Comparison of ENCODE assay signal across 7 cellular contexts in the genomic region with DNA sequence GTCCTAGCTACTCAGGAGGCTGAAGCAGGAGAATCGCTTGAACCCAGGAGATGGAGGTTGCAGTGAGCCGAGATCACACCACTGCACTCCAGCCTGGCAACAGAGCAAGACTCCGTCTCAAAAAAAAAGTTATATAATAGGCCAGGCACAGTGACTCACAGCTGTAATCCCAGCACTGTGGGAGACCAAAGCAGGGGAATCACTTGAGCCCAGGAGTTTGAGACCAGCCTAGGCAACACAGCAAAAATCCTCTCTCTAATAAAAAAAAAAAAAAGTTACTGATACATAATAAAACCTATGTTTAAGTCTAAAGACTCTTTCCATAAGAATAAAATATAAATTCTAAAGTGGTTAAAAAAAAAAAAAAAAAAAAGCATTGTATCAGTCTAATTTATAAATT. TPM values are rescaled to one million over a fixed set of nuclear protein-coding genes. Genes with fewer than 3 reads are reported as not detected.
DNase-seq lines count a peak whose midpoint lies in the region; TF ChIP-seq lines count a peak whose summit lies in the region.
"Not testable (repeated sequence)": the region's sequence is repeated elsewhere in the genome, so short reads cannot be mapped to it uniquely, and the experiment has no call there.

No MANE protein-coding gene starts in this region.

- H3K4me2 ChIP-seq in GM23248 (ENCODE audit: unreplicated experiment), result not testable (repeated sequence)

- H3F3A ChIP-seq in GM23248 (ENCODE audit: insufficient read depth), result not testable (repeated sequence)

- DNase-seq in Daoy (ENCODE audit: low read depth), result peak; percentile 42
- peak; percentile 9 for DNase-seq in GM23248
- DNase-seq in M059J (ENCODE audit: low read depth), result peak; percentile 23
- peak; percentile 3 for DNase-seq in adipocyte (ENCODE audit: low read depth)
- peak; percentile 12 for DNase-seq in brain microvascular endothelial cell
- peak; percentile 39 for DNase-seq in fibroblast of peridontal ligament (ENCODE audit: extremely low read depth)
- peak; percentile 17 for DNase-seq in occipital lobe (lab: John Stamatoyannopoulos, UW)

- not testable (repeated sequence) for H3K4me3 ChIP-seq in GM23248; adipocyte (ENCODE audit: low read length); brain microvascular endothelial cell (ENCODE audit: low read depth, low read length)

- not testable (repeated sequence) for H3K27me3 ChIP-seq in GM23248 (replicated peaks; ENCODE audit: insufficient read depth); adipocyte (replicated peaks; ENCODE audit: control insufficient read depth, insufficient read depth, low read length); brain microvascular endothelial cell (replicated peaks)

- in situ Hi-C loops in GM23248 (cut with MboI); brain microvascular endothelial cell (cut with HindIII; ENCODE audit: low pct_ligation_motif_present, low sequenced_read_pairs): not testable (repeated sequence)

- H3K9me2 ChIP-seq in GM23248 (ENCODE audit: insufficient read depth), result not testable (repeated sequence)

- not testable (repeated sequence) for TF ChIP-seq CTCF in brain microvascular endothelial cell (IDR thresholded peaks at IDR 0.05; ENCODE audit: low read depth, low read length, missing control alignments)

- 92% methylated on average over 3 of the region's 3 CpGs for WGBS in GM23248 (ENCODE audit: low coverage in 1 of 2, low lambda C conversion rate in 2 of 2, missing lambda C conversion rate in 2 of 2), 2 experiments

- H3K4me1 ChIP-seq in GM23248 (ENCODE audit: insufficient read depth); adipocyte (ENCODE audit: control insufficient read depth, insufficient read depth, low read length): not testable (repeated sequence)

- H3K27ac ChIP-seq in GM23248, brain microvascular endothelial cell: not testable (repeated sequence)

- H3K9me3 ChIP-seq in GM23248 (ENCODE audit: low read depth); adipocyte (ENCODE audit: control insufficient read depth, low read length): not testable (repeated sequence)

- H3K36me3 ChIP-seq in GM23248 (ENCODE audit: low read depth), result peaks cover 12% of the 10 kb centered on the region; the same call in 1 of the 2 replicates
- H3K36me3 ChIP-seq in adipocyte (ENCODE audit: control insufficient read depth, insufficient read depth, low read length, severe bottlenecking), result peaks cover 25% of the 10 kb centered on the region
- peaks cover 14% of the 10 kb centered on the region for H3K36me3 ChIP-seq in brain microvascular endothelial cell (replicated peaks)

- not testable (repeated sequence) for H3K79me2 ChIP-seq in GM23248 (ENCODE audit: insufficient read depth)

- not testable (repeated sequence) for H2AFZ ChIP-seq in GM23248

- H3K9ac ChIP-seq in GM23248; adipocyte (ENCODE audit: low read length): not testable (repeated sequence)

- not testable (repeated sequence) for H4K20me1 ChIP-seq in GM23248 (ENCODE audit: insufficient read depth)

RNA-seq across cellular contexts. Expression of gene MPHOSPH9, which starts 26.1 kb away (rescaled TPM):
- 54.3 and 86.7 TPM in 2 replicates for total RNA-seq in Daoy (2014; rRNA removed; shearing (Covaris generic))
- total RNA-seq in GM23248 (2014; rRNA removed; shearing (Covaris generic)), result 26.6 and 51.6 TPM in 2 replicates
- polyA plus RNA-seq in GM23248 (2016; fragmentation: Nextera tagmentation; extraction: Ambion mirVana), result 11.3 and 18.0 TPM in 2 replicates
- 52.7 and 80.0 TPM in 2 replicates for total RNA-seq in M059J (2014; rRNA removed; shearing (Covaris generic))
- 101 TPM for total RNA-seq in occipital lobe

RNA-seq across cellular contexts. Expression of gene MTRFR, which starts 26.4 kb away (rescaled TPM):
- total RNA-seq in Daoy (2014; rRNA removed; shearing (Covaris generic)), result 10.4 and 14.2 TPM in 2 replicates
- 3.7 and 7.5 TPM in 2 replicates for total RNA-seq in GM23248 (2014; rRNA removed; shearing (Covaris generic))
- 21.3 and 22.9 TPM in 2 replicates for polyA plus RNA-seq in GM23248 (2016; fragmentation: Nextera tagmentation; extraction: Ambion mirVana)
- total RNA-seq in M059J (2014; rRNA removed; shearing (Covaris generic)), result 25.5 and 32.1 TPM in 2 replicates
- total RNA-seq in occipital lobe, result 13.9 TPM

RNA-seq across cellular contexts. Expression of gene PITPNM2, which starts 55.9 kb away (rescaled TPM):
- total RNA-seq in Daoy (2014; rRNA removed; shearing (Covaris generic)), result 1.1 and 1.4 TPM in 2 replicates
- total RNA-seq in GM23248 (2014; rRNA removed; shearing (Covaris generic)), result 2.0 and 2.1 TPM in 2 replicates
- polyA plus RNA-seq in GM23248 (2016; fragmentation: Nextera tagmentation; extraction: Ambion mirVana), result 0.37 and 0.63 TPM in 2 replicates
- total RNA-seq in M059J (2014; rRNA removed; shearing (Covaris generic)), result 1.2 and 2.9 TPM in 2 replicates
- 9.0 TPM for total RNA-seq in occipital lobe
